ENCODE assay signal across 10 cellular contexts in the genomic region with DNA sequence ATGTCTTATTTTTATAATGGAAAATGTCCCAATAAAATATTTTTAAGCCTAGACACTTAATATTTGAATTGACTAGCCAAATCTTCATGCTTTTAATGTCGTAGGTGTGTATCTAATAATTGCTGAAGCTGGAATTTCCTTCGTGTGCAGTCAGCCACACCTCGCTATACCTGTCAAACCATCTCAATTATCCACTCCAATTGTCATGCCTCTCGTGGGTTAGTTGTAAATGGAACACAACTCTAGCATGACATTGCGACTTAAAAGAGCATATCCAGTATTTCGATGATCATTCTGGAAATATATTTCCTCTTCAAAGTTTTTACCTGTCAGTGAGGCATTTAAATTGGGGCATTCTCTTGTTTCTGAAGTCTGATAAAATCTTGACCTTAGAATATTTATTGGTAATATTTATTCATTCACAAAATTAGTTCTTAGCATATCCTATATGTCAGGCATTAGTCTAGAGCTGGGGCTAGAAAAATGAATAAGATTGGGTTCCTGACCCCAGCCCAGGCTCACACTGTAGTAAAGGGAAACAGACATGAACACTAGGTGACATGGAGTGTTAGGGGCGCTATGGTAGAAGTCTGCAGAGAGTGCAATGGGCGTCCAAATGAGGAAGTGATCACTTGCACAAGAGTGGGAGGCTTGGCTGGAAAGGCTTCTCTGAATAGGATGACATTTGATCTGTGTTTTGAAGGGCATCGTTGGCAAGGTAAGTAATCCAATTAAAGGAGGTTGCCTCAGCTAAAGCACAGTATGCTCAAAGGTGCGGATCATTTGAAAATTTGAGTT. TPM values are rescaled to one million over a fixed set of nuclear protein-coding genes. Genes with fewer than 3 reads are reported as not detected.
DNase-seq lines count a peak whose midpoint lies in the region; ATAC-seq and TF ChIP-seq lines count a peak whose summit lies in the region.
"Had no signal": no experiment of that assay in that cellular context is flagged by ENCODE, and none has a peak within 500 bp of the region (broad histone marks: within the 10 kb centered on the region; RNA-seq: fewer than 3 reads in every experiment).

No MANE protein-coding gene starts in this region.

- H3K4me1 Mint-ChIP-seq in activated T-helper 1 cell treated with anti-CD3 and anti-CD28 coated beads, Interleukin-12 subunit alpha, Interleukin-12 subunit beta, Interleukin-2, Interleukin-4 antibody, amounts not matched to agents 30 ng/mL and 10 ng/mL and 1 ng/mL, durations not matched to agents 14 hours and 24 hours and 36 hours (ENCODE audit: low read depth), result no peaks in the 10 kb centered on the region

- no peaks in the 10 kb centered on the region for H3K36me3 ChIP-seq in tibial nerve

- H3K4me3 ChIP-seq in tibial nerve (no peak overlapping the region), foreskin fibroblast (ENCODE audit: low read depth in 1 of 2, low read length in 2 of 2) (no peak overlapping the region)

- H3K9me3 ChIP-seq in tibial nerve, result no peaks in the 10 kb centered on the region

- H3K4me1 ChIP-seq in tibial nerve, result no peaks in the 10 kb centered on the region

- no peak overlapping the region for H3K27ac Mint-ChIP-seq in activated T-helper 1 cell treated with anti-CD3 and anti-CD28 coated beads, Interleukin-12 subunit alpha, Interleukin-12 subunit beta, Interleukin-2, Interleukin-4 antibody, amounts not matched to agents 30 ng/mL and 10 ng/mL and 1 ng/mL, durations not matched to agents 14 hours and 24 hours and 36 hours
- H3K27ac Mint-ChIP-seq: activated naive CD8-positive, alpha-beta T cell treated with anti-CD3 and anti-CD28 coated beads, Interleukin-2, amount 10 ng/mL, durations not matched to agents 7 days and 5 days had no signal

- H3K27me3 Mint-ChIP-seq in activated T-helper 1 cell treated with anti-CD3 and anti-CD28 coated beads, Interleukin-12 subunit alpha, Interleukin-12 subunit beta, Interleukin-2, Interleukin-4 antibody, amounts not matched to agents 30 ng/mL and 10 ng/mL and 1 ng/mL, durations not matched to agents 14 hours and 24 hours and 36 hours (ENCODE audit: insufficient read depth), result no peaks in the 10 kb centered on the region
- H3K27me3 Mint-ChIP-seq: activated naive CD8-positive, alpha-beta T cell treated with anti-CD3 and anti-CD28 coated beads, Interleukin-2, amount 10 ng/mL, durations not matched to agents 7 days and 5 days had no signal

- DNase-seq in CD1c-positive myeloid dendritic cell (ENCODE audit: extremely low spot score) (peak; percentile 58), NOMO-1 treated with dmso at 0.1 percent for 144 hours (lab: John Stamatoyannopoulos, UW; ENCODE audit: unreplicated experiment) (peak; percentile 89), tibial nerve (ENCODE audit: low spot score in 2 of 2) (no peak), SHP77 treated with DMSO at 0.1 percent for 48 hours (lab: John Stamatoyannopoulos, UW) (no peak), foreskin fibroblast (no peak)
- no peak for DNase-seq in activated T-helper 1 cell treated with anti-CD3 and anti-CD28 coated beads, Interleukin-12 subunit alpha, Interleukin-12 subunit beta, Interleukin-2, Interleukin-4 antibody, amounts not matched to agents 30 ng/mL and 10 ng/mL and 1 ng/mL, durations not matched to agents 14 hours and 24 hours and 36 hours (ENCODE audit: low spot score)
- DNase-seq: activated naive CD8-positive, alpha-beta T cell treated with anti-CD3 and anti-CD28 coated beads, Interleukin-2, amount 10 ng/mL, durations not matched to agents 7 days and 5 days had no signal

- peak; percentile 93 for ATAC-seq in GM19372 (IDR thresholded peaks at IDR 0.05; ENCODE audit: low read depth, unreplicated experiment)
- ATAC-seq in HG03378 (IDR thresholded peaks at IDR 0.05; ENCODE audit: unreplicated experiment), result peak; percentile 62

- no peak overlapping the region for H3K4me3 Mint-ChIP-seq in activated T-helper 1 cell treated with anti-CD3 and anti-CD28 coated beads, Interleukin-12 subunit alpha, Interleukin-12 subunit beta, Interleukin-2, Interleukin-4 antibody, amounts not matched to agents 30 ng/mL and 10 ng/mL and 1 ng/mL, durations not matched to agents 14 hours and 24 hours and 36 hours
- H3K4me3 Mint-ChIP-seq: activated naive CD8-positive, alpha-beta T cell treated with anti-CD3 and anti-CD28 coated beads, Interleukin-2, amount 10 ng/mL, durations not matched to agents 7 days and 5 days had no signal

- TF ChIP-seq CTCF in tibial nerve (IDR thresholded peaks at IDR 0.05), result no peak
- TF ChIP-seq CTCF in foreskin fibroblast (IDR thresholded peaks at IDR 0.05; ENCODE audit: low read depth, low read length), result no peak

- H3K9me3 Mint-ChIP-seq in activated T-helper 1 cell treated with anti-CD3 and anti-CD28 coated beads, Interleukin-12 subunit alpha, Interleukin-12 subunit beta, Interleukin-2, Interleukin-4 antibody, amounts not matched to agents 30 ng/mL and 10 ng/mL and 1 ng/mL, durations not matched to agents 14 hours and 24 hours and 36 hours, result no peaks in the 10 kb centered on the region
- H3K9me3 Mint-ChIP-seq: activated naive CD8-positive, alpha-beta T cell treated with anti-CD3 and anti-CD28 coated beads, Interleukin-2, amount 10 ng/mL, durations not matched to agents 7 days and 5 days had no signal

- no peaks in the 10 kb centered on the region for H3K36me3 Mint-ChIP-seq in activated T-helper 1 cell treated with anti-CD3 and anti-CD28 coated beads, Interleukin-12 subunit alpha, Interleukin-12 subunit beta, Interleukin-2, Interleukin-4 antibody, amounts not matched to agents 30 ng/mL and 10 ng/mL and 1 ng/mL, durations not matched to agents 14 hours and 24 hours and 36 hours (ENCODE audit: low read depth)
- H3K36me3 Mint-ChIP-seq: activated naive CD8-positive, alpha-beta T cell treated with anti-CD3 and anti-CD28 coated beads, Interleukin-2, amount 10 ng/mL, durations not matched to agents 7 days and 5 days had no signal

- intact Hi-C loops in activated T-helper 1 cell treated with anti-CD3 and anti-CD28 coated beads, Interleukin-12 subunit alpha, Interleukin-12 subunit beta, Interleukin-2, Interleukin-4 antibody, amounts not matched to agents 30 ng/mL and 10 ng/mL and 1 ng/mL, durations not matched to agents 14 hours and 24 hours and 36 hours (cut with micrococcal nuclease), result loop anchor here (10.0 kb wide), 1 partner anchor 332 kb away; no protein-coding TSS in a partner anchor

- TF ChIP-seq EP300 in tibial nerve (IDR thresholded peaks at IDR 0.05), result no peak

- 83 to 84% methylated on average over 10 of the region's 10 CpGs for WGBS in tibial nerve, 2 donors

- H3K27me3 ChIP-seq in tibial nerve, result no peaks in the 10 kb centered on the region

- TF ChIP-seq POLR2A in tibial nerve (IDR thresholded peaks at IDR 0.05), result no peak

- H3K27ac ChIP-seq in tibial nerve, result no peak overlapping the region

RNA-seq across cellular contexts. Expression of gene CFAP206, which starts 11.0 kb away (rescaled TPM):
- not detected for total RNA-seq in tibial nerve
- total RNA-seq in activated T-helper 1 cell treated with anti-CD3 and anti-CD28 coated beads, Interleukin-12 subunit alpha, Interleukin-12 subunit beta, Interleukin-2, Interleukin-4 antibody, amounts not matched to agents 30 ng/mL and 10 ng/mL and 1 ng/mL, durations not matched to agents 14 hours and 24 hours and 36 hours, result 0.20 TPM in 1 of 2 replicates, not detected in the other
- total RNA-seq: activated naive CD8-positive, alpha-beta T cell treated with anti-CD3 and anti-CD28 coated beads, Interleukin-2, amount 10 ng/mL, durations not matched to agents 7 days and 5 days had no signal

RNA-seq across cellular contexts. Expression of gene C6orf163, which starts 52.2 kb away (rescaled TPM):
- 1 to 10 TPM; 2.2 to 4.5 (median 3.3) TPM for total RNA-seq in tibial nerve
- 1.2 and 1.6 TPM in 2 replicates for total RNA-seq in activated T-helper 1 cell treated with anti-CD3 and anti-CD28 coated beads, Interleukin-12 subunit alpha, Interleukin-12 subunit beta, Interleukin-2, Interleukin-4 antibody, amounts not matched to agents 30 ng/mL and 10 ng/mL and 1 ng/mL, durations not matched to agents 14 hours and 24 hours and 36 hours
- total RNA-seq: M059J had no signal

Comparison
In these comparisons a context has a peak if more than half of its experiments do, and no peak if none do; other contexts are left out.
1. DNase-seq: peak in CD1c-positive myeloid dendritic cell (single experiment) and NOMO-1 treated with dmso at 0.1 percent for 144 hours (single experiment); none in tibial nerve (0 of 2), SHP77 treated with DMSO at 0.1 percent for 48 hours (single experiment), activated T-helper 1 cell treated with anti-CD3 and anti-CD28 coated beads, Interleukin-12 subunit alpha, Interleukin-12 subunit beta, Interleukin-2, Interleukin-4 antibody, amounts not matched to agents 30 ng/mL and 10 ng/mL and 1 ng/mL, durations not matched to agents 14 hours and 24 hours and 36 hours (single experiment) and foreskin fibroblast (0 of 2).